ENCODE assay signal across 34 cellular contexts in genomic region chr20:56871691-56872090, GRCh38.
"Had no signal": no experiment of that assay in that cellular context is flagged by ENCODE, and none has a peak within 500 bp of the region (broad histone marks: within the 10 kb centered on the region; RNA-seq: fewer than 3 reads in every experiment).

No MANE protein-coding gene starts in this region.

- H3K27me3 ChIP-seq: adrenal gland, ascending aorta, body of pancreas, brain microvascular endothelial cell, cardiac muscle cell had no signal

- ATAC-seq: activated naive CD4-positive, alpha-beta T cell treated with anti-CD3 and anti-CD28 coated beads, Interleukin-2, amount 50 U/mL, for 72 hours; activated naive CD8-positive, alpha-beta T cell treated with anti-CD3 and anti-CD28 coated beads, Interleukin-2, amount 50 U/mL, for 24 hours; activated T-cell treated with anti-CD3 and anti-CD28 coated beads, Interleukin-2, amount 50 U/mL, for 4 hours; activated T-cell treated with anti-CD3 and anti-CD28 coated beads, Interleukin-2, amount 50 U/mL, for 72 hours; activated T-helper 17 cell treated with anti-CD3 and anti-CD28 coated beads, Interleukin-2, amount 50 U/mL, for 72 hours; body of pancreas had no signal

- H3K36me3 ChIP-seq: adrenal gland, ascending aorta, brain microvascular endothelial cell, breast epithelium, cardiac muscle cell had no signal

- H3K9me3 ChIP-seq: adrenal gland, body of pancreas, breast epithelium had no signal

- H3K4me3 ChIP-seq: adrenal gland, ascending aorta, body of pancreas, breast epithelium, cardiac muscle cell had no signal

- DNase-seq: activated effector memory CD4-positive, alpha-beta T cell treated with anti-CD3 and anti-CD28 coated beads, Interleukin-2, amount 50 U/mL, for 16 hours; activated effector memory CD4-positive, alpha-beta T cell treated with Interleukin-2 at 50 U/mL for 16 hours; activated gamma-delta T cell; activated gamma-delta T cell treated with Interleukin-2 at 50 U/mL for 16 hours; activated naive CD4-positive, alpha-beta T cell; activated naive CD4-positive, alpha-beta T cell treated with anti-CD3 and anti-CD28 coated beads for 36 hours; activated naive CD4-positive, alpha-beta T cell treated with anti-CD3 and anti-CD28 coated beads, Interleukin-2, amount 10 ng/mL, durations not matched to agents 7 days and 5 days; activated naive CD4-positive, alpha-beta T cell treated with anti-CD3 and anti-CD28 coated beads, Interleukin-2, amount 50 U/mL, for 16 hours; activated naive CD4-positive, alpha-beta T cell treated with Interleukin-2 at 50 U/mL for 16 hours; activated naive CD8-positive, alpha-beta T cell treated with anti-CD3 and anti-CD28 coated beads for 36 hours; activated naive CD8-positive, alpha-beta T cell treated with anti-CD3 and anti-CD28 coated beads, Interleukin-2, amount 10 ng/mL, durations not matched to agents 7 days and 5 days; activated naive CD8-positive, alpha-beta T cell treated with anti-CD3 and anti-CD28 coated beads, Interleukin-2, amount 50 U/mL, for 24 hours; activated T-cell treated with anti-CD3 and anti-CD28 coated beads, Interleukin-2, amount 50 U/mL, for 1 hour; activated T-cell treated with anti-CD3 and anti-CD28 coated beads, Interleukin-2, amount 50 U/mL, for 24 hours; activated T-cell treated with anti-CD3 and anti-CD28 coated beads, Interleukin-2, amount 50 U/mL, for 4 hours; activated T-cell treated with anti-CD3 and anti-CD28 coated beads, Interleukin-2, amount 50 U/mL, for 48 hours; activated T-cell treated with anti-CD3 and anti-CD28 coated beads, Interleukin-2, amount 50 U/mL, for 72 hours; adrenal gland; amniotic stem cell; amygdala; anterior cingulate cortex; aorta; body of pancreas; brain microvascular endothelial cell; caudate nucleus; central memory CD4-positive, alpha-beta T cell; cerebellar nuclear complex had no signal

- FAIRE-seq: astrocyte, bronchial epithelial cell had no signal

- H3K4me1 ChIP-seq: adrenal gland, ascending aorta, body of pancreas, breast epithelium had no signal

- H3K27ac ChIP-seq: adrenal gland, ascending aorta, body of pancreas, brain microvascular endothelial cell, breast epithelium, cardiac muscle cell had no signal
